13 cellular contexts compared by ENCODE assay signal in the genomic region with DNA sequence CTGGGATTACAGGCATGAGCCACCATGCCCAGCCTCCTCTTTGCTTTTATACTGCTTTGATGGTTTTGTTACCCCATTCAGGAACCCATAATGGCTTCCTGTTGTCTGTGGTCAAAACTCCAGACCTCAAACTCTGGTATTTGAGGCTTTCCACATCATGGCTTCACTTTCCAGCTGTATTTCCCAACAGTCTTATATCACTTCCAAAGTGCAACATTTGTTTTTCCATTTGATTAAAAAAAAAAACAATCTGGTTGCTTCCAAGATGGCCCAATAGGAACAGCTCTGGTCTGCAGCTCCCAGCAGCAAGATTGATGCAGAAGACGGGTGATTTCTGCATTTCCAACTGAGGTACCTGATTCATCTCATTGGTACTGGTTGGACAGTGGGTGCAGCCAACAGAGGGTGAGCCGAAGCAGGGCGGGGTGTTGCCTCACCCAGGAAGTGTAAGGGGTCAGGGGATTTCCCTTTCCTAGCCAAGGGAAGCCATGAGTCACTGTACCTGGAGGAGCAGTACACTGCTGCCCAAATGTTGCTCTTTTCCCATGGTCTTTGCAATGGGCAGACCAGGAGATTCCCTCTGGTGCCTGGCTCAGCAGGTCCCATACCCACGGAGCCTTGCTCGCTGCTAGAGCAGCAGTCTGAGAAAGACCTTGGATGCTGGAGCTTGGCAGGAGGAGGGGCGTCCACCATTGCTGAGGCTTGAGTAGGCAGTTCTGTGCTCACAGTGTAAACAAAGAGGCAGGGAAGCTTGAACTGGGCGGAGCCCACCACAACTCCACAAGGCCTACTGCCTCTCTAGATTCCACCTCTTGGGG.
A peak's percentile ranks its signal among the peaks of the same experiment; 100 is the strongest.
DNase-seq lines count a peak whose midpoint lies in the region; ATAC-seq, FAIRE-seq and TF ChIP-seq lines count a peak whose summit lies in the region.
"Had no signal": no experiment of that assay in that cellular context is flagged by ENCODE, and none has a peak within 500 bp of the region (broad histone marks: within the 10 kb centered on the region; RNA-seq: fewer than 3 reads in every experiment).

No MANE protein-coding gene starts in this region.

- H3K4me1 ChIP-seq in prostate gland (replicated peaks), result peaks cover 5% of the 10 kb centered on the region

- H3K27ac ChIP-seq in prostate gland, result no peak overlapping the region

- no peak for TF ChIP-seq POLR2A in prostate gland (IDR thresholded peaks at IDR 0.05)

- CTCF ChIA-PET in activated CD8-positive, alpha-beta memory T cell treated with anti-CD3 and anti-CD28 coated beads, Interleukin-2, amount 10 ng/mL, durations not matched to agents 7 days and 5 days (lab: Charles Lee), result interaction anchor here (1.0 kb wide), 1 partner anchor 161 kb away, joined by 3 read pairs; no protein-coding TSS in a partner anchor

- FAIRE-seq in D721Med (lab: Jason Lieb, UNC), result no peak
- FAIRE-seq: GM18507, urothelium cell line had no signal

- peak overlapping the region; percentile 43 for H3K27ac Mint-ChIP-seq in activated CD8-positive, alpha-beta memory T cell treated with anti-CD3 and anti-CD28 coated beads, Interleukin-2, amount 10 ng/mL, durations not matched to agents 7 days and 5 days
- peak overlapping the region; percentile 52 for H3K27ac Mint-ChIP-seq in T-helper 2 cell treated with Interferon-gamma antibody and Interleukin-4, amounts not matched to agents 5 μg/mL and 100 μg/mL, for 36 hours
- H3K27ac Mint-ChIP-seq: B cell, T-cell had no signal

- H3K4me3 ChIP-seq in epithelial cell of proximal tubule (ENCODE audit: low read depth, low read length), result no peak overlapping the region
- H3K4me3 ChIP-seq in prostate gland, result no peak overlapping the region

- H3K27me3 ChIP-seq in prostate gland (replicated peaks; ENCODE audit: insufficient read depth), result no peaks in the 10 kb centered on the region

- peaks cover 4% of the 10 kb centered on the region for H3K9me3 Mint-ChIP-seq in activated CD8-positive, alpha-beta memory T cell treated with anti-CD3 and anti-CD28 coated beads, Interleukin-2, amount 10 ng/mL, durations not matched to agents 7 days and 5 days (ENCODE audit: low read depth)
- H3K9me3 Mint-ChIP-seq in T-helper 2 cell treated with Interferon-gamma antibody and Interleukin-4, amounts not matched to agents 5 μg/mL and 100 μg/mL, for 36 hours, result peaks cover 31% of the 10 kb centered on the region

- H3K27me3 Mint-ChIP-seq in activated CD8-positive, alpha-beta memory T cell treated with anti-CD3 and anti-CD28 coated beads, Interleukin-2, amount 10 ng/mL, durations not matched to agents 7 days and 5 days, result peaks cover 59% of the 10 kb centered on the region
- H3K27me3 Mint-ChIP-seq in T-helper 2 cell treated with Interferon-gamma antibody and Interleukin-4, amounts not matched to agents 5 μg/mL and 100 μg/mL, for 36 hours (ENCODE audit: low read depth), result peaks cover 30% of the 10 kb centered on the region

- H3K9me3 ChIP-seq in prostate gland, result no peaks in the 10 kb centered on the region

- intact Hi-C loops in prostate gland (cut with DNase I), result no loop called here

- H3K4me1 Mint-ChIP-seq in activated CD8-positive, alpha-beta memory T cell treated with anti-CD3 and anti-CD28 coated beads, Interleukin-2, amount 10 ng/mL, durations not matched to agents 7 days and 5 days, result peaks cover 21% of the 10 kb centered on the region
- peaks cover 31% of the 10 kb centered on the region for H3K4me1 Mint-ChIP-seq in T-helper 2 cell treated with Interferon-gamma antibody and Interleukin-4, amounts not matched to agents 5 μg/mL and 100 μg/mL, for 36 hours (ENCODE audit: low read depth)
- H3K4me1 Mint-ChIP-seq: B cell had no signal

- DNase-seq in activated CD8-positive, alpha-beta memory T cell treated with anti-CD3 and anti-CD28 coated beads, Interleukin-2, amount 10 ng/mL, durations not matched to agents 7 days and 5 days, result peak; percentile 80
- no peak for DNase-seq in activated CD8-positive, alpha-beta memory T cell treated with anti-CD3 and anti-CD28 coated beads, Interleukin-2, amount 50 U/mL, for 4 hours
- peak; percentile 65 for DNase-seq in T-helper 2 cell treated with Interferon-gamma antibody and Interleukin-4, amounts not matched to agents 5 μg/mL and 100 μg/mL, for 36 hours (ENCODE audit: low spot score)
- DNase-seq in epithelial cell of proximal tubule (ENCODE audit: low read depth) (peak; percentile 52), COLO829 (ENCODE audit: low spot score) (no peak), D721Med (ENCODE audit: insufficient read length, low spot score) (no peak), prostate gland (ENCODE audit: low spot score) (no peak)
- peak; percentile 8 to 55 for DNase-seq in stimulated activated CD8-positive, alpha-beta memory T cell treated with anti-CD3 and anti-CD28 coated beads, Interleukin-7, amount 100 ng/mL, for 48 hours (ENCODE audit: extremely low read depth in 1 of 2, low read depth in 1 of 2)
- DNase-seq: H7, T-cell had no signal

- TF ChIP-seq CTCF in epithelial cell of proximal tubule (conservative IDR thresholded peaks at IDR 0.05; ENCODE audit: low read depth, low read length) (no peak), D721Med (IDR thresholded peaks at IDR 0.05; ENCODE audit: insufficient read depth, missing control alignments) (no peak), prostate gland (IDR thresholded peaks at IDR 0.05) (no peak)

- 60% methylated on average over 7 of the region's 7 CpGs for WGBS in prostate gland

- no peaks in the 10 kb centered on the region for H3K36me3 ChIP-seq in prostate gland

- ATAC-seq in activated CD8-positive, alpha-beta memory T cell treated with anti-CD3 and anti-CD28 coated beads, Interleukin-2, amount 10 ng/mL, durations not matched to agents 7 days and 5 days, result peak; percentile 89

- peaks cover 5% of the 10 kb centered on the region for H3K36me3 Mint-ChIP-seq in activated CD8-positive, alpha-beta memory T cell treated with anti-CD3 and anti-CD28 coated beads, Interleukin-2, amount 10 ng/mL, durations not matched to agents 7 days and 5 days
- peaks cover 9% of the 10 kb centered on the region for H3K36me3 Mint-ChIP-seq in T-helper 2 cell treated with Interferon-gamma antibody and Interleukin-4, amounts not matched to agents 5 μg/mL and 100 μg/mL, for 36 hours (ENCODE audit: low read depth)

- no peak overlapping the region for H3K4me3 Mint-ChIP-seq in activated CD8-positive, alpha-beta memory T cell treated with anti-CD3 and anti-CD28 coated beads, Interleukin-2, amount 10 ng/mL, durations not matched to agents 7 days and 5 days
- H3K4me3 Mint-ChIP-seq in T-helper 2 cell treated with Interferon-gamma antibody and Interleukin-4, amounts not matched to agents 5 μg/mL and 100 μg/mL, for 36 hours, result peak overlapping the region; percentile 70
- H3K4me3 Mint-ChIP-seq: B cell, T-cell had no signal

Comparison
In these comparisons a context has a peak if more than half of its experiments do, and no peak if none do; other contexts are left out.
1. DNase-seq: peak in activated CD8-positive, alpha-beta memory T cell treated with anti-CD3 and anti-CD28 coated beads, Interleukin-2, amount 10 ng/mL, durations not matched to agents 7 days and 5 days (single experiment), T-helper 2 cell treated with Interferon-gamma antibody and Interleukin-4, amounts not matched to agents 5 μg/mL and 100 μg/mL, for 36 hours (single experiment), epithelial cell of proximal tubule (single experiment) and stimulated activated CD8-positive, alpha-beta memory T cell treated with anti-CD3 and anti-CD28 coated beads, Interleukin-7, amount 100 ng/mL, for 48 hours (2 of 2); none in activated CD8-positive, alpha-beta memory T cell treated with anti-CD3 and anti-CD28 coated beads, Interleukin-2, amount 50 U/mL, for 4 hours (single experiment), COLO829 (single experiment), D721Med (single experiment) and prostate gland (single experiment).